In the genomic region with DNA sequence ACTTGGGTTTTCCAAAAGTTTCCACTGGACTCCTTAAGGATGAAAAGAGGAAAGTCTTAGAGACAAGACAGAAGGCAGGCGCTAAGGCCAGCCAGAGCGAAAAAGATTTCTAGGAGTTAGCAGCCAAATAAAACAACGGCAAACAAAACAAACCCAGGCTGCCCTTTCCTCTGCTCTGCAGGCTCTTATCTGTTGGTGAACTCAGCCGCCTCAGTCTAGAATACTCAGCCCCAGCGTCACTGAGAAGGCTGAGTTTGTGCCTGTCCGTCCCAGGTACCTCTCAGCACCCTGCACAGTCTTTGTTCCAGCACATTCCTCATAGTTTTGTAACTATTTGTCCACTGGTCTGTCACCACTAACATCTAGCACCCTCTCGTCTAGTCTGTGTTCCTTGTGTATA, we compare ENCODE assay signal across 14 cellular contexts.
DNase-seq lines count a peak whose midpoint lies in the region; ATAC-seq and TF ChIP-seq lines count a peak whose summit lies in the region.
"Had no signal": no experiment of that assay in that cellular context is flagged by ENCODE, and none has a peak within 500 bp of the region (broad histone marks: within the 10 kb centered on the region; RNA-seq: fewer than 3 reads in every experiment).

No MANE protein-coding gene starts in this region.

- H3K4me3 ChIP-seq in heart left ventricle (no peak overlapping the region), uterus (no peak overlapping the region)

- no peak for TF ChIP-seq POLR2A in heart left ventricle (IDR thresholded peaks at IDR 0.05)
- TF ChIP-seq POLR2A in uterus (IDR thresholded peaks at IDR 0.05) = peak in 1 of 2 donors; percentile 8

- peaks cover 11% of the 10 kb centered on the region for H3K36me3 Mint-ChIP-seq in nephron progenitor cell (ENCODE audit: low read depth)
- H3K36me3 Mint-ChIP-seq: T-cell had no signal

- peaks cover 26% of the 10 kb centered on the region for H3K4me1 Mint-ChIP-seq in nephron progenitor cell

- H3K27ac Mint-ChIP-seq in nephron progenitor cell = peak overlapping the region; percentile 68
- H3K27ac Mint-ChIP-seq: T-cell had no signal

- H3K27me3 Mint-ChIP-seq in nephron progenitor cell (ENCODE audit: low read depth, poor library complexity) = peaks cover 4% of the 10 kb centered on the region
- H3K27me3 Mint-ChIP-seq: central memory CD8-positive, alpha-beta T cell had no signal

- peak; percentile 69 to 90 (median 86) for ATAC-seq in heart left ventricle
- ATAC-seq: HCT116, T-cell had no signal

- peaks cover 79% of the 10 kb centered on the region for H3K9me3 Mint-ChIP-seq in nephron progenitor cell
- H3K9me3 Mint-ChIP-seq: central memory CD8-positive, alpha-beta T cell had no signal

- TF ChIP-seq CTCF in heart left ventricle (IDR thresholded peaks at IDR 0.05) = no peak
- no peak for TF ChIP-seq CTCF in nephron progenitor cell (IDR thresholded peaks at IDR 0.05)
- TF ChIP-seq CTCF in uterus (IDR thresholded peaks at IDR 0.05) = no peak

- H3K27ac ChIP-seq in heart left ventricle = peak overlapping the region in 10 of 12 donors; percentile 20 to 77 (median 54)
- peak overlapping the region; percentile 76 to 83 for H3K27ac ChIP-seq in uterus

- peaks cover 0 to 51% (median 7%) of the 10 kb centered on the region in 12 donors for H3K4me1 ChIP-seq in heart left ventricle
- H3K4me1 ChIP-seq in uterus = peaks cover 0 to 3% of the 10 kb centered on the region in 2 donors

- DNase-seq in amniotic epithelial cell (ENCODE audit: low read depth) (peak; percentile 88), heart left ventricle (peak in 4 of 5 donors; percentile 30 to 46 (median 32)), nephron progenitor cell (no peak), uterus (peak in 1 of 2 donors; percentile 31), NCI-H1436 treated with DMSO at 0.1 percent for 48 hours (lab: John Stamatoyannopoulos, UW) (no peak), NCI-H2029 (lab: John Stamatoyannopoulos, UW) (no peak), LoVo (ENCODE audit: low spot score) (no peak)
- DNase-seq: NCI-H1105; NCI-H774; retina; stimulated activated CD8-positive, alpha-beta memory T cell treated with anti-CD3 and anti-CD28 coated beads, Interleukin-4, amount 100 ng/mL, for 48 hours; T-cell had no signal

- intact Hi-C loops in heart left ventricle (cut with DNase I) (loop anchor here in 1 of 10 donors (5.0 kb wide), 1 partner anchor 47 kb away; no protein-coding TSS in a partner anchor), uterus (cut with DNase I; ENCODE audit: low total_unique reads) (no loop called here)

- no peak overlapping the region for H3K4me3 Mint-ChIP-seq in nephron progenitor cell
- H3K4me3 Mint-ChIP-seq: central memory CD8-positive, alpha-beta T cell; T-cell had no signal

- H3K9me3 ChIP-seq in heart left ventricle (no peaks in the 10 kb centered on the region), uterus (no peaks in the 10 kb centered on the region)

- 55 to 78% (median 61%) methylated on average over 7 of the region's 7 CpGs for WGBS in heart left ventricle, 4 donors

- H3K36me3 ChIP-seq in heart left ventricle (no peaks in the 10 kb centered on the region), uterus (no peaks in the 10 kb centered on the region)

- H3K27me3 ChIP-seq in heart left ventricle = peaks cover 0 to 18% (median 0%) of the 10 kb centered on the region in 9 donors
- H3K27me3 ChIP-seq in uterus = no peaks in the 10 kb centered on the region

Comparison
In these comparisons a context has a peak if more than half of its experiments do, and no peak if none do; other contexts are left out.
1. DNase-seq: peak in amniotic epithelial cell (single experiment) and heart left ventricle (4 of 5); none in nephron progenitor cell (single experiment), NCI-H1436 treated with DMSO at 0.1 percent for 48 hours (single experiment), NCI-H2029 (single experiment) and LoVo (single experiment).